Comparison of ENCODE assay signal across 25 cellular contexts in the genomic region with DNA sequence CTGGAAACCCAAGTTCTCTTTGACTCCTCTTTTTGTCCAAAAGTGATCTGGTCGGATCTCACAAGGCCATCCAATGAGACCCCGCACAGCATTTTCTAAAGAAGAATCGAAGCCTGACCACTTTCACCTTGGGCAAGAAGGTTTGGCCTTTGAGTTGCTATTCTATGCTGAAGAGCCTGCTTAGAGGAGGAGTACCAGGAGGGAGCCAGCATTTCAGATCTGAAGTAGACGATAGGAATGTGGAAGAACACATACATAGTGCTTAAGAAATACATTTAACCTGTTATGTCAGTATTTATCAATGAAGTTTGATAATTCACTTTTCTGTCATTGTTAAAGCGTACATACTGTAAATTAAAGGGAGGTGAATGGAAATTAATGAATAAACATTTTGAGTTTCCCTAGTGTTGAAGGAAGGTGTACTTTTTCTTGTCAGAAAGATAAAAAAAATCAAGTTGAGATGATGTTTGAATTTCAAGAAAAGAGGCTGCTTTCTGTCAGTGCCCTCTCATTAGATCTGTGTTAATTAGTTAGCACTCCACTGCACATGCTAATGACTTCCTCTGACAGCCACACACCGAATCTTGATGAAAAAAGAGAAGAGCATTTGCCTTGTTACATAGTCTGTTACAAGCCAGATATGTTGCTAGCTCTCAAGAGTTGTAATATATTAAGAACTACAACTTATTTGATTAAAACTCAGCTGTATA. TPM values are rescaled to one million over a fixed set of nuclear protein-coding genes. Genes with fewer than 3 reads are reported as not detected.
DNase-seq lines count a peak whose midpoint lies in the region; ATAC-seq, FAIRE-seq and TF ChIP-seq lines count a peak whose summit lies in the region.
"Had no signal": no experiment of that assay in that cellular context is flagged by ENCODE, and none has a peak within 500 bp of the region (broad histone marks: within the 10 kb centered on the region; RNA-seq: fewer than 3 reads in every experiment).

No MANE protein-coding gene starts in this region.

- H3K4me1 Mint-ChIP-seq in WTC11: peaks cover 9% of the 10 kb centered on the region
- no peaks in the 10 kb centered on the region for H3K4me1 Mint-ChIP-seq in natural killer cell treated with Interleukin-12 subunit alpha and Interleukin-12 subunit beta and Interleukin-15 and Interleukin-18, amount 100 ng/mL, for 72 hours (ENCODE audit: low read depth in 2 of 2)
- H3K4me1 Mint-ChIP-seq: CD4-positive, CD25-positive, alpha-beta regulatory T cell; T-cell had no signal

- no peaks in the 10 kb centered on the region for H4K20me1 ChIP-seq in Loucy (ENCODE audit: insufficient read depth, low read length, poor library complexity, severe bottlenecking)

- no peak overlapping the region for H3K27ac Mint-ChIP-seq in WTC11
- no peak overlapping the region for H3K27ac Mint-ChIP-seq in natural killer cell treated with Interleukin-12 subunit alpha and Interleukin-12 subunit beta and Interleukin-15 and Interleukin-18, amount 100 ng/mL, for 72 hours
- H3K27ac Mint-ChIP-seq: CD4-positive, CD25-positive, alpha-beta regulatory T cell; T-cell had no signal

- no peak overlapping the region for H2BK15ac ChIP-seq in mesenchymal stem cell (ENCODE audit: low read depth, poor library complexity, severe bottlenecking)

- peak overlapping the region; percentile 70 for H2BK5ac ChIP-seq in mesenchymal stem cell (ENCODE audit: low read depth, low read length, poor library complexity, severe bottlenecking)

- POLR2A ChIA-PET in WTC11 (lab: Charles Lee): no interaction called here

- in situ Hi-C loops in G401 (cut with HindIII; ENCODE audit: low sequenced_read_pairs): no loop called here

- WGBS in mesenchymal stem cell: 97% methylated on average over 4 of the region's 6 CpGs

- H3K36me3 Mint-ChIP-seq in WTC11: no peaks in the 10 kb centered on the region
- H3K36me3 Mint-ChIP-seq in natural killer cell treated with Interleukin-12 subunit alpha and Interleukin-12 subunit beta and Interleukin-15 and Interleukin-18, amount 100 ng/mL, for 72 hours: no peaks in the 10 kb centered on the region
- H3K36me3 Mint-ChIP-seq: CD4-positive, CD25-positive, alpha-beta regulatory T cell; T-cell had no signal

- no peaks in the 10 kb centered on the region for H3F3A ChIP-seq in Loucy (ENCODE audit: low read depth)

- no peaks in the 10 kb centered on the region for H3K79me2 ChIP-seq in Loucy (ENCODE audit: insufficient read depth, low read length)

- H2BK120ac ChIP-seq in mesenchymal stem cell (ENCODE audit: low read depth, low read length): no peak overlapping the region

- ATAC-seq in WTC11: peak; percentile 48; the same call in 1 of the 2 replicates
- no peak for ATAC-seq in natural killer cell treated with Interleukin-12 subunit alpha and Interleukin-12 subunit beta and Interleukin-15 and Interleukin-18, amount 100 ng/mL, for 72 hours
- ATAC-seq: Right ventricle myocardium inferior, T-cell had no signal

- H3K27me3 Mint-ChIP-seq in WTC11 (ENCODE audit: low read depth): no peaks in the 10 kb centered on the region
- H3K27me3 Mint-ChIP-seq in natural killer cell treated with Interleukin-12 subunit alpha and Interleukin-12 subunit beta and Interleukin-15 and Interleukin-18, amount 100 ng/mL, for 72 hours: peaks cover 7 to 12% of the 10 kb centered on the region in 2 donors
- H3K27me3 Mint-ChIP-seq: CD4-positive, CD25-positive, alpha-beta regulatory T cell had no signal

- no peak overlapping the region for H3K9ac ChIP-seq in Loucy (ENCODE audit: low read depth, low read length, poor library complexity, severe bottlenecking)
- H3K9ac ChIP-seq in mesenchymal stem cell (ENCODE audit: low read length): no peak overlapping the region

- H3K14ac ChIP-seq in mesenchymal stem cell (ENCODE audit: low read length in 2 of 2): no peak overlapping the region

- H3K23ac ChIP-seq in mesenchymal stem cell (ENCODE audit: low read length in 2 of 2): no peak overlapping the region

- no peak overlapping the region for H2BK12ac ChIP-seq in mesenchymal stem cell (ENCODE audit: low read length in 2 of 2)

- DNase-seq in G401 (ENCODE audit: low spot score) (peak; percentile 33), WTC11 (ENCODE audit: low spot score) (no peak), mesenchymal stem cell (no peak), frontal cortex (ENCODE audit: low spot score in 2 of 2) (no peak), CD1c-positive myeloid dendritic cell (ENCODE audit: extremely low spot score) (no peak)
- no peak for DNase-seq in natural killer cell treated with Interleukin-12 subunit alpha and Interleukin-12 subunit beta and Interleukin-15 and Interleukin-18, amount 100 ng/mL, for 72 hours (ENCODE audit: low spot score)
- DNase-seq: CD4-positive, CD25-positive, alpha-beta regulatory T cell; MV-4-11; NCI-H1105; NCI-H2029 treated with DMSO at 0.1 percent for 48 hours; NCI-H446 treated with DMSO at 0.1 percent for 48 hours; NCI-H526 treated with DMSO at 0.1 percent for 48 hours; PC-9; T-cell had no signal

- H3K9me3 Mint-ChIP-seq in WTC11: no peaks in the 10 kb centered on the region
- H3K9me3 Mint-ChIP-seq in natural killer cell treated with Interleukin-12 subunit alpha and Interleukin-12 subunit beta and Interleukin-15 and Interleukin-18, amount 100 ng/mL, for 72 hours: no peaks in the 10 kb centered on the region
- H3K9me3 Mint-ChIP-seq: T-cell had no signal

- H3K4me2 ChIP-seq in Loucy (ENCODE audit: low read depth, low read length, poor library complexity, severe bottlenecking): no peak overlapping the region
- H3K4me2 ChIP-seq in mesenchymal stem cell (ENCODE audit: low read length, poor library complexity, severe bottlenecking): no peak overlapping the region
- H3K4me2 ChIP-seq: PC-9 had no signal

- CTCF ChIA-PET in WTC11 (lab: Charles Lee): no interaction called here

- no peak overlapping the region for H3K27ac ChIP-seq in mesenchymal stem cell (ENCODE audit: low read length, poor library complexity, severe bottlenecking)
- H3K27ac ChIP-seq: PC-9, SJSA1 had no signal

- H3K27me3 ChIP-seq in Loucy (ENCODE audit: insufficient read depth, low read length, poor library complexity, severe bottlenecking): no peaks in the 10 kb centered on the region
- no peaks in the 10 kb centered on the region for H3K27me3 ChIP-seq in mesenchymal stem cell (ENCODE audit: control insufficient read depth in 1 of 2, insufficient read depth in 1 of 2, low read length in 2 of 2)
- H3K27me3 ChIP-seq: SJSA1 had no signal

- H4K91ac ChIP-seq in mesenchymal stem cell (ENCODE audit: low read length): no peak overlapping the region

- H3K36me3 ChIP-seq in Loucy (ENCODE audit: insufficient read depth, low read length) (no peaks in the 10 kb centered on the region), mesenchymal stem cell (ENCODE audit: control insufficient read depth in 1 of 2, insufficient read depth in 2 of 2, low read depth in 1 of 2, low read length in 2 of 2) (peaks cover 0 to 7% of the 10 kb centered on the region in 2 experiments)
- H3K36me3 ChIP-seq: SJSA1 had no signal

- no peak for FAIRE-seq in frontal cortex (lab: Jason Lieb, UNC)
- FAIRE-seq: G401.6 had no signal

- H3K4ac ChIP-seq in mesenchymal stem cell (ENCODE audit: low read depth in 1 of 2, low read length in 2 of 2): no peak overlapping the region

- no peak overlapping the region for H3K18ac ChIP-seq in mesenchymal stem cell (ENCODE audit: low read depth in 1 of 2, low read length in 2 of 2)

- H3K79me1 ChIP-seq in mesenchymal stem cell (replicated peaks; ENCODE audit: low read length, poor library complexity, severe bottlenecking): no peaks in the 10 kb centered on the region

- H2AK5ac ChIP-seq in mesenchymal stem cell (ENCODE audit: low read length, severe bottlenecking): no peak overlapping the region

- no peaks in the 10 kb centered on the region for H3K4me1 ChIP-seq in Loucy (ENCODE audit: insufficient read depth, low read length, poor library complexity, severe bottlenecking)
- H3K4me1 ChIP-seq in mesenchymal stem cell (ENCODE audit: control insufficient read depth, insufficient read depth, low read depth, low read length): no peaks in the 10 kb centered on the region
- H3K4me1 ChIP-seq: SJSA1 had no signal

- no peaks in the 10 kb centered on the region for H3K9me2 ChIP-seq in Loucy (replicated peaks; ENCODE audit: low read depth, low read length)

- H2AFZ ChIP-seq in Loucy (ENCODE audit: low read length): 0 out of 2 replicates have a peak overlapping the region, but pooled peaks have one; percentile 65
- H2AFZ ChIP-seq in mesenchymal stem cell (ENCODE audit: low read depth, low read length): no peak overlapping the region
- H2AFZ ChIP-seq: PC-9 had no signal

- TF ChIP-seq CTCF in Loucy (conservative IDR thresholded peaks at IDR 0.05; ENCODE audit: low read length) (no peak), WTC11 (IDR thresholded peaks at IDR 0.05) (no peak)

- H3K9me3 ChIP-seq in Loucy (ENCODE audit: insufficient read depth, low read depth, low read length) (no peaks in the 10 kb centered on the region), mesenchymal stem cell (ENCODE audit: control insufficient read depth, low read length) (no peaks in the 10 kb centered on the region)
- H3K9me3 ChIP-seq: SJSA1 had no signal

- H3K4me3 ChIP-seq in Loucy (ENCODE audit: low read length, poor library complexity, severe bottlenecking) (no peak overlapping the region), mesenchymal stem cell (ENCODE audit: insufficient read depth in 1 of 2, low read depth in 1 of 2, low read length in 2 of 2) (no peak overlapping the region)
- H3K4me3 ChIP-seq: PC-9, SJSA1 had no signal

- no peak overlapping the region for H4K8ac ChIP-seq in mesenchymal stem cell (ENCODE audit: low read length)

- no peak overlapping the region for H3K4me3 Mint-ChIP-seq in WTC11
- H3K4me3 Mint-ChIP-seq in natural killer cell treated with Interleukin-12 subunit alpha and Interleukin-12 subunit beta and Interleukin-15 and Interleukin-18, amount 100 ng/mL, for 72 hours: no peak overlapping the region
- H3K4me3 Mint-ChIP-seq: CD4-positive, CD25-positive, alpha-beta regulatory T cell; T-cell had no signal

RNA-seq across cellular contexts. Expression of a gene that starts 10.9 kb away (rescaled TPM):
- total RNA-seq in G401 (2014; rRNA removed; shearing (Covaris generic)): not detected in 2 replicates
- total RNA-seq in WTC11 (2021) (0.04 to 0.07 TPM in 2 of 3 replicates, not detected in the other), frontal cortex (0.41 TPM)
- under 0.01 TPM for polyA plus RNA-seq in mesenchymal stem cell (2013, experiment 1 of 2)
- polyA plus RNA-seq in mesenchymal stem cell (2013, experiment 2 of 2): under 0.01 TPM
- not detected for total RNA-seq in natural killer cell treated with Interleukin-12 subunit alpha and Interleukin-12 subunit beta and Interleukin-15 and Interleukin-18, amount 100 ng/mL, for 72 hours
- total RNA-seq: A172; CD4-positive, CD25-positive, alpha-beta regulatory T cell; Daoy; HT-29; RPMI7951; SJSA1 had no signal
- polyA plus RNA-seq: BJ; CD4-positive, CD25-positive, alpha-beta regulatory T cell had no signal

RNA-seq across cellular contexts. Expression of a gene that starts 24.0 kb away (rescaled TPM):
- total RNA-seq in G401 (2014; rRNA removed; shearing (Covaris generic)): not detected in 2 replicates
- 10.9 to 17.1 TPM (median 16.4 TPM) in 3 replicates for total RNA-seq in WTC11 (2021)
- polyA plus RNA-seq in mesenchymal stem cell (2013, experiment 1 of 2): 1.8 TPM
- 1.5 TPM for polyA plus RNA-seq in mesenchymal stem cell (2013, experiment 2 of 2)
- 30.2 TPM for total RNA-seq in frontal cortex
- 1 to 10 TPM in 1 of 2 donors, not detected in 1; 1.0 TPM for total RNA-seq in natural killer cell treated with Interleukin-12 subunit alpha and Interleukin-12 subunit beta and Interleukin-15 and Interleukin-18, amount 100 ng/mL, for 72 hours

RNA-seq across cellular contexts. Expression of a gene that starts 24.1 kb away (rescaled TPM):
- not detected in 2 replicates for total RNA-seq in G401 (2014; rRNA removed; shearing (Covaris generic))
- total RNA-seq in WTC11 (2021): 1.3 to 1.6 TPM (median 1.6 TPM) in 3 replicates
- 2.1 TPM for polyA plus RNA-seq in mesenchymal stem cell (2013, experiment 1 of 2)
- 2.3 TPM for polyA plus RNA-seq in mesenchymal stem cell (2013, experiment 2 of 2)
- 2.9 TPM for total RNA-seq in frontal cortex
- not detected for total RNA-seq in natural killer cell treated with Interleukin-12 subunit alpha and Interleukin-12 subunit beta and Interleukin-15 and Interleukin-18, amount 100 ng/mL, for 72 hours
- total RNA-seq: A172; CD4-positive, CD25-positive, alpha-beta regulatory T cell; T-cell had no signal
- polyA plus RNA-seq: BJ had no signal

RNA-seq across cellular contexts. Expression of a gene that starts 58.4 kb away (rescaled TPM):
- not detected in 2 replicates for total RNA-seq in G401 (2014; rRNA removed; shearing (Covaris generic))
- total RNA-seq in WTC11 (2021) (2.3 to 2.4 TPM (median 2.3 TPM) in 3 replicates), frontal cortex (1.6 TPM)
- not detected for polyA plus RNA-seq in mesenchymal stem cell (2013, experiment 1 of 2)
- polyA plus RNA-seq in mesenchymal stem cell (2013, experiment 2 of 2): not detected
- total RNA-seq in natural killer cell treated with Interleukin-12 subunit alpha and Interleukin-12 subunit beta and Interleukin-15 and Interleukin-18, amount 100 ng/mL, for 72 hours: not detected
- total RNA-seq: A172; CD4-positive, CD25-positive, alpha-beta regulatory T cell; Daoy; H4; HT-29; MCF 10A; SJSA1 had no signal
- polyA plus RNA-seq: BJ; CD4-positive, CD25-positive, alpha-beta regulatory T cell had no signal
